In genomic region chr1:226722240-226722900, GRCh38 we compare ENCODE assay signal across 10 cellular contexts. TPM values are rescaled to one million over a fixed set of nuclear protein-coding genes. Genes with fewer than 3 reads are reported as not detected.
A peak's percentile ranks its signal among the peaks of the same experiment; 100 is the strongest.
DNase-seq lines count a peak whose midpoint lies in the region; TF ChIP-seq lines count a peak whose summit lies in the region.
"Had no signal": no experiment of that assay in that cellular context is flagged by ENCODE, and none has a peak within 500 bp of the region (broad histone marks: within the 10 kb centered on the region; RNA-seq: fewer than 3 reads in every experiment).

No MANE protein-coding gene starts in this region.

- H3K4me3 ChIP-seq in OCI-LY1 (ENCODE audit: low read depth, low read length, poor library complexity, severe bottlenecking) (no peak overlapping the region), esophagus squamous epithelium (no peak overlapping the region)
- H3K4me3 ChIP-seq: heart left ventricle had no signal

- H3K36me3 Mint-ChIP-seq in activated T-cell treated with anti-CD3 and anti-CD28 coated beads, Interleukin-2, amount 50 U/mL, for 24 hours (ENCODE audit: low read depth) = peaks cover 73% of the 10 kb centered on the region

- H3K36me3 ChIP-seq in OCI-LY1 (ENCODE audit: insufficient read depth, low read length) = peaks cover 79% of the 10 kb centered on the region
- H3K36me3 ChIP-seq in esophagus squamous epithelium = peaks cover 0 to 23% (median 5%) of the 10 kb centered on the region in 3 donors

- H3K27me3 ChIP-seq in OCI-LY1 (ENCODE audit: insufficient read depth, low read length) (no peaks in the 10 kb centered on the region), esophagus squamous epithelium (no peaks in the 10 kb centered on the region)
- H3K27me3 ChIP-seq: heart left ventricle had no signal

- no peak for DNase-seq in activated T-cell treated with anti-CD3 and anti-CD28 coated beads, Interleukin-2, amount 50 U/mL, for 24 hours
- no peak for DNase-seq in activated T-cell treated with anti-CD3 and anti-CD28 coated beads, Interleukin-2, amount 50 U/mL, for 1 hour
- DNase-seq in esophagus squamous epithelium (lab: John Stamatoyannopoulos, UW) (no peak), KG1 (lab: John Stamatoyannopoulos, UW) (no peak)
- DNase-seq in stimulated activated naive CD4-positive, alpha-beta T cell (lab: John Stamatoyannopoulos, UW) = no peak
- no peak for DNase-seq in stimulated activated CD4-positive, alpha-beta T cell treated with anti-CD3 and anti-CD28 coated beads, Interleukin-4, amount 100 ng/mL, for 1 hour
- DNase-seq: heart left ventricle had no signal

- H3K4me1 Mint-ChIP-seq in activated T-cell treated with anti-CD3 and anti-CD28 coated beads, Interleukin-2, amount 50 U/mL, for 24 hours (ENCODE audit: low read depth) = peaks cover 93% of the 10 kb centered on the region

- 66 to 90% methylated on average over 3 to 8 of the region's 11 CpGs for WGBS in esophagus squamous epithelium, 2 donors

- no peaks in the 10 kb centered on the region for H3K9me2 ChIP-seq in OCI-LY1 (ENCODE audit: low read depth, low read length)

- no peak overlapping the region for H2AFZ ChIP-seq in OCI-LY1 (ENCODE audit: low read length)

- H3K27me3 Mint-ChIP-seq in activated T-cell treated with anti-CD3 and anti-CD28 coated beads, Interleukin-2, amount 50 U/mL, for 24 hours = no peaks in the 10 kb centered on the region
- H3K27me3 Mint-ChIP-seq: memory B cell had no signal

- H4K20me1 ChIP-seq in OCI-LY1 (ENCODE audit: insufficient read depth, low read length) = no peaks in the 10 kb centered on the region

- peak overlapping the region; percentile 97 for H3K27ac Mint-ChIP-seq in activated T-cell treated with anti-CD3 and anti-CD28 coated beads, Interleukin-2, amount 50 U/mL, for 24 hours
- H3K27ac Mint-ChIP-seq: memory B cell had no signal

- peaks cover 74% of the 10 kb centered on the region for H3K79me2 ChIP-seq in OCI-LY1 (ENCODE audit: insufficient read depth, low read length)

- TF ChIP-seq CTCF in OCI-LY1 (IDR thresholded peaks at IDR 0.05; ENCODE audit: low read length) (no peak), esophagus squamous epithelium (IDR thresholded peaks at IDR 0.05) (no peak)

- H3K4me2 ChIP-seq in OCI-LY1 (ENCODE audit: low read length) = no peak overlapping the region

- no peaks in the 10 kb centered on the region for H3F3A ChIP-seq in OCI-LY1 (ENCODE audit: insufficient read depth, low read length)

- H3K9me3 ChIP-seq in OCI-LY1 (ENCODE audit: low read length) (no peaks in the 10 kb centered on the region), esophagus squamous epithelium (no peaks in the 10 kb centered on the region)
- H3K9me3 ChIP-seq: heart left ventricle had no signal

- intact Hi-C loops in esophagus squamous epithelium (cut with DNase I) = no loop called here

- TF ChIP-seq POLR2A in esophagus squamous epithelium (IDR thresholded peaks at IDR 0.05) = no peak

- H3K9me3 Mint-ChIP-seq in activated T-cell treated with anti-CD3 and anti-CD28 coated beads, Interleukin-2, amount 50 U/mL, for 24 hours = no peaks in the 10 kb centered on the region
- H3K9me3 Mint-ChIP-seq: memory B cell had no signal

- H3K4me1 ChIP-seq in OCI-LY1 (ENCODE audit: insufficient read depth, low read length, severe bottlenecking) (peaks cover 62% of the 10 kb centered on the region), esophagus squamous epithelium (peaks cover 22 to 91% (median 39%) of the 10 kb centered on the region in 3 donors)

- H3K27ac ChIP-seq in OCI-LY1 (ENCODE audit: low read depth, low read length, poor library complexity, severe bottlenecking) (peak overlapping the region; percentile 95), esophagus squamous epithelium (peak overlapping the region in 3 of 4 donors; percentile 81 to 96 (median 91)), temporal lobe (ENCODE audit: low read depth, low read length) (peak overlapping the region; percentile 28)

- H3K4me3 Mint-ChIP-seq in activated T-cell treated with anti-CD3 and anti-CD28 coated beads, Interleukin-2, amount 50 U/mL, for 24 hours = peak overlapping the region; percentile 77
- H3K4me3 Mint-ChIP-seq: memory B cell had no signal

- no peak overlapping the region; the same call in 1 of the 2 replicates for H3K9ac ChIP-seq in OCI-LY1 (ENCODE audit: low read length)

RNA-seq across cellular contexts. Expression of gene ITPKB, which starts 16.7 kb away (rescaled TPM):
- total RNA-seq in esophagus squamous epithelium = 10 to 100 TPM; 10.7 to 22.3 (median 15.9) TPM
- total RNA-seq in temporal lobe = 6.1 TPM

Comparison
In these comparisons a context has a peak if more than half of its experiments do, and no peak if none do; other contexts are left out.
1. H3K27ac ChIP-seq: peak in every context shown above with its lines; median percentile 95 in OCI-LY1; 91 in esophagus squamous epithelium; 28 in temporal lobe.